13 cellular contexts compared by ENCODE assay signal in the genomic region with DNA sequence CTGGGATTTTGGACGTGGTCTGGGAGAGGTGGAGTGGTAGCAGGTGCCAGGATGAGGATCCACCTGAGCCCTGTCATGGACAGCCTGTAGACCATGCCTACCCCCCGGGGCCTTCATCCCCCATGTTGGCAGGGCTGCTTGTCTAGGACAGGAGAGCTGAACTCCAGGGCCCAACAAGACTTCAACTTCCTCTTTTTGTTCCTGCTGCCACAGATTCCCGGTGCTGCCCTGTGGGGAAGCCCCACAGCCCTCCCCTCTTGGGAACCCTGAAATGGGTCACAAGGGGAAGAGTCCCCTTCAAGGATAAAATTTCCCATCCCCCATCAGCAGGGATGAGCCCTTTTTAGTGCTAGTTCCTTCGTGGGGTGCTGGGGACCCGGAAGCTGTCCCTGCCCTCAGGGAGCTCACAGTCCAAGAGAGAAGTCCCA. TPM values are rescaled to one million over a fixed set of nuclear protein-coding genes. Genes with fewer than 3 reads are reported as not detected.
DNase-seq lines count a peak whose midpoint lies in the region; ATAC-seq and FAIRE-seq lines count a peak whose summit lies in the region.
"Had no signal": no experiment of that assay in that cellular context is flagged by ENCODE, and none has a peak within 500 bp of the region (broad histone marks: within the 10 kb centered on the region; RNA-seq: fewer than 3 reads in every experiment).

No MANE protein-coding gene starts in this region.

- H3K4me1 ChIP-seq in small intestine (ENCODE audit: control insufficient read depth in 2 of 2, insufficient read depth in 1 of 2, low read depth in 1 of 2, low read length in 1 of 2) = no peaks in the 10 kb centered on the region

- DNase-seq in activated CD8-positive, alpha-beta memory T cell treated with anti-CD3 and anti-CD28 coated beads for 24 hours = peak; percentile 71
- DNase-seq in activated CD8-positive, alpha-beta memory T cell treated with anti-CD3 and anti-CD28 coated beads, Interleukin-2, amount 50 U/mL, for 4 hours = no peak
- DNase-seq in OCI-M1 (lab: John Stamatoyannopoulos, UW) (peak; percentile 75), small intestine (no peak), mesenteric fat pad (ENCODE audit: low spot score) (no peak)
- no peak for DNase-seq in stimulated activated effector memory CD8-positive, alpha-beta T cell treated with anti-CD3 and anti-CD28 coated beads, Interleukin-12 subunit alpha, Interleukin-12 subunit beta, amount 100 ng/mL, for 72 hours (ENCODE audit: low spot score in 2 of 2)
- DNase-seq: occipital lobe had no signal

- H3K27me3 Mint-ChIP-seq in dendritic cell treated with granulocyte-macrophage colony-stimulating factor and Interleukin-4, amounts not matched to agents 40 ng/mL and 50 ng/mL, for 4 days = no peaks in the 10 kb centered on the region

- H3K9me3 Mint-ChIP-seq in dendritic cell treated with granulocyte-macrophage colony-stimulating factor and Interleukin-4, amounts not matched to agents 40 ng/mL and 50 ng/mL, for 4 days = no peaks in the 10 kb centered on the region
- no peaks in the 10 kb centered on the region for H3K9me3 Mint-ChIP-seq in stimulated activated effector memory CD8-positive, alpha-beta T cell treated with anti-CD3 and anti-CD28 coated beads, Interleukin-12 subunit alpha, Interleukin-12 subunit beta, amount 100 ng/mL, for 72 hours

- intact Hi-C loops in dendritic cell treated with granulocyte-macrophage colony-stimulating factor and Interleukin-4, amounts not matched to agents 40 ng/mL and 50 ng/mL, for 4 days (cut with micrococcal nuclease) = loop anchor here (2.0 kb wide), 2 partner anchors 19 to 69 kb away; a partner anchor contains a TSS

- H3K27me3 ChIP-seq in small intestine (ENCODE audit: control insufficient read depth in 2 of 2, insufficient read depth in 2 of 2, low read length in 2 of 2) = no peaks in the 10 kb centered on the region

- H3K4me3 ChIP-seq in small intestine (ENCODE audit: low read depth in 1 of 2, low read length in 2 of 2) = no peak overlapping the region

- FAIRE-seq in small intestine (lab: Jason Lieb, UNC) = no peak
- FAIRE-seq: islet of Langerhans had no signal

- no peaks in the 10 kb centered on the region for H3K36me3 ChIP-seq in small intestine (ENCODE audit: control insufficient read depth in 2 of 2, insufficient read depth in 2 of 2, low read length in 2 of 2)

- H3K36me3 Mint-ChIP-seq in dendritic cell treated with granulocyte-macrophage colony-stimulating factor and Interleukin-4, amounts not matched to agents 40 ng/mL and 50 ng/mL, for 4 days (ENCODE audit: low read depth) = peaks cover 33% of the 10 kb centered on the region
- H3K36me3 Mint-ChIP-seq in stimulated activated effector memory CD8-positive, alpha-beta T cell treated with anti-CD3 and anti-CD28 coated beads, Interleukin-12 subunit alpha, Interleukin-12 subunit beta, amount 100 ng/mL, for 72 hours = peaks cover 9% of the 10 kb centered on the region

- 52 to 63% (median 61%) methylated on average over 5 of the region's 5 CpGs for WGBS in small intestine, 3 donors

- peak overlapping the region; percentile 92 for H3K4me3 Mint-ChIP-seq in dendritic cell treated with granulocyte-macrophage colony-stimulating factor and Interleukin-4, amounts not matched to agents 40 ng/mL and 50 ng/mL, for 4 days
- H3K4me3 Mint-ChIP-seq in stimulated activated effector memory CD8-positive, alpha-beta T cell treated with anti-CD3 and anti-CD28 coated beads, Interleukin-12 subunit alpha, Interleukin-12 subunit beta, amount 100 ng/mL, for 72 hours = peak overlapping the region; percentile 90

- peak overlapping the region; percentile 87 for H3K27ac Mint-ChIP-seq in dendritic cell treated with granulocyte-macrophage colony-stimulating factor and Interleukin-4, amounts not matched to agents 40 ng/mL and 50 ng/mL, for 4 days
- H3K27ac Mint-ChIP-seq in stimulated activated effector memory CD8-positive, alpha-beta T cell treated with anti-CD3 and anti-CD28 coated beads, Interleukin-12 subunit alpha, Interleukin-12 subunit beta, amount 100 ng/mL, for 72 hours = peak overlapping the region; percentile 95

- no peaks in the 10 kb centered on the region for H3K9me3 ChIP-seq in small intestine (ENCODE audit: control insufficient read depth, low read depth)

- H3K4me1 Mint-ChIP-seq in dendritic cell treated with granulocyte-macrophage colony-stimulating factor and Interleukin-4, amounts not matched to agents 40 ng/mL and 50 ng/mL, for 4 days (ENCODE audit: low read depth) = peaks cover 65% of the 10 kb centered on the region
- H3K4me1 Mint-ChIP-seq in stimulated activated effector memory CD8-positive, alpha-beta T cell treated with anti-CD3 and anti-CD28 coated beads, Interleukin-12 subunit alpha, Interleukin-12 subunit beta, amount 100 ng/mL, for 72 hours = peaks cover 66% of the 10 kb centered on the region

- ATAC-seq in stimulated activated effector memory CD8-positive, alpha-beta T cell treated with anti-CD3 and anti-CD28 coated beads, Interleukin-12 subunit alpha, Interleukin-12 subunit beta, amount 100 ng/mL, for 72 hours = no peak
- ATAC-seq in GM21360 (IDR thresholded peaks at IDR 0.05; ENCODE audit: unreplicated experiment) = no peak

- H3K27ac ChIP-seq in small intestine (ENCODE audit: low read depth in 1 of 2, low read length in 1 of 2) = no peak overlapping the region

RNA-seq across cellular contexts. Expression of a gene that starts 1.3 kb away (rescaled TPM):
- 10 to 100 TPM; 23.3 to 43.8 (median 25.7) TPM for polyA plus RNA-seq in small intestine
- total RNA-seq in mesenteric fat pad = 42.4 TPM

RNA-seq across cellular contexts. Expression of a gene that starts 13.0 kb away (rescaled TPM):
- polyA plus RNA-seq in small intestine = 10 to 100 TPM; 34.1 to 47.0 (median 35.1) TPM
- total RNA-seq in mesenteric fat pad = 15.4 TPM

RNA-seq across cellular contexts. Expression of a gene that starts 15.0 kb away (rescaled TPM):
- polyA plus RNA-seq in small intestine = 1 to 10 TPM; 1.1 to 4.4 (median 1.4) TPM
- total RNA-seq in mesenteric fat pad = not detected

RNA-seq across cellular contexts. Expression of a gene that starts 17.7 kb away (rescaled TPM):
- polyA plus RNA-seq in small intestine = under 1 TPM in 1 of 3 donors, not detected in 2; 0.61 TPM
- total RNA-seq in mesenteric fat pad = 0.22 TPM
- total RNA-seq: cardiac septum, H4, occipital lobe, SK-MEL-5 had no signal

RNA-seq across cellular contexts. Expression of a gene that starts 38.1 kb away (rescaled TPM):
- polyA plus RNA-seq in small intestine = 10 to 100 TPM; 13.5 to 16.5 (median 14.6) TPM
- 43.0 TPM for total RNA-seq in mesenteric fat pad

Comparison
In these comparisons a context has a peak if more than half of its experiments do, and no peak if none do; other contexts are left out.
1. DNase-seq: peak in activated CD8-positive, alpha-beta memory T cell treated with anti-CD3 and anti-CD28 coated beads for 24 hours (single experiment) and OCI-M1 (single experiment); none in activated CD8-positive, alpha-beta memory T cell treated with anti-CD3 and anti-CD28 coated beads, Interleukin-2, amount 50 U/mL, for 4 hours (single experiment), stimulated activated effector memory CD8-positive, alpha-beta T cell treated with anti-CD3 and anti-CD28 coated beads, Interleukin-12 subunit alpha, Interleukin-12 subunit beta, amount 100 ng/mL, for 72 hours (0 of 2), small intestine (single experiment) and mesenteric fat pad (single experiment).